9 cellular contexts compared by ENCODE assay signal in genomic region chr12:51926718-51927117, GRCh38. TPM values are rescaled to one million over a fixed set of nuclear protein-coding genes. Genes with fewer than 3 reads are reported as not detected.
A peak's percentile ranks its signal among the peaks of the same experiment; 100 is the strongest.
DNase-seq lines count a peak whose midpoint lies in the region; ATAC-seq and TF ChIP-seq lines count a peak whose summit lies in the region.
"Had no signal": no experiment of that assay in that cellular context is flagged by ENCODE, and none has a peak within 500 bp of the region (broad histone marks: within the 10 kb centered on the region; RNA-seq: fewer than 3 reads in every experiment).

No MANE protein-coding gene starts in this region.

- H3K9me3 Mint-ChIP-seq in activated CD8-positive, alpha-beta memory T cell treated with anti-CD3 and anti-CD28 coated beads, Interleukin-2, amount 10 ng/mL, durations not matched to agents 7 days and 5 days (ENCODE audit: low read depth): no peaks in the 10 kb centered on the region

- peaks cover 13% of the 10 kb centered on the region for H3K27me3 Mint-ChIP-seq in activated CD8-positive, alpha-beta memory T cell treated with anti-CD3 and anti-CD28 coated beads, Interleukin-2, amount 10 ng/mL, durations not matched to agents 7 days and 5 days

- TF ChIP-seq CTCF in foreskin fibroblast (IDR thresholded peaks at IDR 0.05; ENCODE audit: low read depth, low read length): peak; percentile 41

- no peak overlapping the region for H3K4me3 Mint-ChIP-seq in activated CD8-positive, alpha-beta memory T cell treated with anti-CD3 and anti-CD28 coated beads, Interleukin-2, amount 10 ng/mL, durations not matched to agents 7 days and 5 days

- H3K4me1 Mint-ChIP-seq in activated CD8-positive, alpha-beta memory T cell treated with anti-CD3 and anti-CD28 coated beads, Interleukin-2, amount 10 ng/mL, durations not matched to agents 7 days and 5 days: peaks cover 4% of the 10 kb centered on the region

- ATAC-seq in activated CD8-positive, alpha-beta memory T cell treated with anti-CD3 and anti-CD28 coated beads, Interleukin-2, amount 10 ng/mL, durations not matched to agents 7 days and 5 days: peak; percentile 38
- ATAC-seq in HG03039 (IDR thresholded peaks at IDR 0.05; ENCODE audit: unreplicated experiment) (no peak), HG03280 (IDR thresholded peaks at IDR 0.05; ENCODE audit: unreplicated experiment) (no peak)

- CTCF ChIA-PET in activated CD8-positive, alpha-beta memory T cell treated with anti-CD3 and anti-CD28 coated beads, Interleukin-2, amount 10 ng/mL, durations not matched to agents 7 days and 5 days (lab: Charles Lee): interaction anchor here (0.6 to 7.1 kb wide), 11 partner anchors 23 to 113 kb away, joined by 3 to 43 read pairs (median 3); no protein-coding TSS in a partner anchor

- no peak overlapping the region for H3K27ac Mint-ChIP-seq in activated CD8-positive, alpha-beta memory T cell treated with anti-CD3 and anti-CD28 coated beads, Interleukin-2, amount 10 ng/mL, durations not matched to agents 7 days and 5 days

- no peak overlapping the region for H3K4me3 ChIP-seq in foreskin fibroblast (ENCODE audit: low read depth in 1 of 2, low read length in 2 of 2)

- DNase-seq in Caki2 (ENCODE audit: low read depth): peak; percentile 9
- peak; percentile 19 to 35 for DNase-seq in Kasumi-1 (lab: John Stamatoyannopoulos, UW)
- DNase-seq in activated CD8-positive, alpha-beta memory T cell treated with anti-CD3 and anti-CD28 coated beads, Interleukin-2, amount 10 ng/mL, durations not matched to agents 7 days and 5 days: peak; percentile 69
- DNase-seq in foreskin fibroblast: peak in 1 of 2 donors; percentile 47
- DNase-seq in stimulated activated CD4-positive, alpha-beta T cell treated with anti-CD3 and anti-CD28 coated beads, Interleukin-15, amount 100 ng/mL, for 48 hours (ENCODE audit: low read depth in 2 of 2): peak; percentile 33 to 54
- no peak for DNase-seq in cortex of kidney (lab: John Stamatoyannopoulos, UW)

- H3K36me3 Mint-ChIP-seq in activated CD8-positive, alpha-beta memory T cell treated with anti-CD3 and anti-CD28 coated beads, Interleukin-2, amount 10 ng/mL, durations not matched to agents 7 days and 5 days: no peaks in the 10 kb centered on the region

- in situ Hi-C loops in Caki2 (cut with HindIII; ENCODE audit: low pct_unique_long_range_greater_than_20kb, low sequenced_read_pairs): no loop called here

RNA-seq across cellular contexts. Expression of gene ACVRL1, which starts 19.4 kb away (rescaled TPM):
- 0.35 and 4.4 TPM in 2 replicates for total RNA-seq in Caki2 (2014; rRNA removed; shearing (Covaris generic); ENCODE audit: low replicate concordance)
- not detected for total RNA-seq in activated CD8-positive, alpha-beta memory T cell treated with anti-CD3 and anti-CD28 coated beads, Interleukin-2, amount 10 ng/mL, durations not matched to agents 7 days and 5 days

RNA-seq across cellular contexts. Expression of gene ACVR1B, which starts 24.8 kb away (rescaled TPM):
- 10.5 and 14.2 TPM in 2 replicates for total RNA-seq in Caki2 (2014; rRNA removed; shearing (Covaris generic); ENCODE audit: low replicate concordance)
- total RNA-seq in activated CD8-positive, alpha-beta memory T cell treated with anti-CD3 and anti-CD28 coated beads, Interleukin-2, amount 10 ng/mL, durations not matched to agents 7 days and 5 days: 1 to 10 TPM; 3.5 to 4.3 TPM

RNA-seq across cellular contexts. Expression of gene ANKRD33, which starts 38.8 kb away (rescaled TPM):
- not detected in 2 replicates for total RNA-seq in Caki2 (2014; rRNA removed; shearing (Covaris generic); ENCODE audit: low replicate concordance)
- not detected for total RNA-seq in activated CD8-positive, alpha-beta memory T cell treated with anti-CD3 and anti-CD28 coated beads, Interleukin-2, amount 10 ng/mL, durations not matched to agents 7 days and 5 days
- total RNA-seq: HT1080 had no signal
